Comparison of ENCODE assay signal across 27 cellular contexts in the genomic region with DNA sequence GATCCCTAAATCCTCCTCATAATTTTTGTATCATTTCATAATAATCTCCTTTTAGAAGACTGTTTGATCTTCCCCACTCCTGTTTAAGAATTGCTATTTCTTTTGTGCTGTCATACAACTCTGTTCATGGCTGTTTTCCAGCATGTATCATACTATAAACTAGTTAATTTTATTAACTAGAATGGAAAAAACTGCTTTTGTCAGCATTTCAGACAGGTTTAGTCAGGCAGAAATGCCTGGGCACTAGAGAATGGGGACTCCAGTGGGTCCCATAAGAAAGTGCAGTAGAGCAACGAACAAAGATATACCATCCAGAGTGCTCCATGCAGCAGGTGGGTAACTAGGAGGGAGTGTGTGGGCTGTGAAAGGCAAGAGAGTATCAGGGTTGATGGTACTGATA.
"Had no signal": no experiment of that assay in that cellular context is flagged by ENCODE, and none has a peak within 500 bp of the region (broad histone marks: within the 10 kb centered on the region; RNA-seq: fewer than 3 reads in every experiment).

No MANE protein-coding gene starts in this region.

- H3K27me3 ChIP-seq: colonic mucosa, esophagus squamous epithelium, gastrocnemius medialis, heart right ventricle, left lung had no signal

- DNase-seq: colonic mucosa; cortex of kidney; effector CD8-positive, alpha-beta T cell; effector memory CD8-positive, alpha-beta T cell; endodermal cell; erythroblast; esophagus squamous epithelium; foreskin fibroblast; foreskin melanocyte; gastrocnemius medialis; glutamatergic neuron; head of caudate nucleus; heart right ventricle; hippocampal formation; left cardiac atrium; left lung; left ventricle myocardium superior; lower lobe of right lung; mesenchymal stem cell; midbrain; naive thymus-derived CD4-positive, alpha-beta T cell had no signal

- H3K36me3 Mint-ChIP-seq: naive thymus-derived CD4-positive, alpha-beta T cell had no signal

- H3K27me3 Mint-ChIP-seq: dendritic cell treated with granulocyte-macrophage colony-stimulating factor and Interleukin-4, amounts not matched to agents 40 ng/mL and 50 ng/mL, for 4 days; effector memory CD8-positive, alpha-beta T cell; naive thymus-derived CD4-positive, alpha-beta T cell had no signal

- ATAC-seq: effector memory CD8-positive, alpha-beta T cell; esophagus mucosa; gastrocnemius medialis; heart right ventricle; left cardiac atrium; left lung; left ventricle myocardium superior; lower lobe of right lung; naive thymus-derived CD4-positive, alpha-beta T cell had no signal

- H3K4me3 Mint-ChIP-seq: dendritic cell treated with granulocyte-macrophage colony-stimulating factor and Interleukin-4, amounts not matched to agents 40 ng/mL and 50 ng/mL, for 4 days; effector memory CD8-positive, alpha-beta T cell; endodermal cell; naive thymus-derived CD4-positive, alpha-beta T cell had no signal

- H3K4me3 ChIP-seq: colonic mucosa, esophagus squamous epithelium, gastrocnemius medialis, heart right ventricle, left lung, lower lobe of right lung had no signal

- H3K36me3 ChIP-seq: colonic mucosa, esophagus squamous epithelium, gastrocnemius medialis, heart right ventricle, left lung, lower lobe of right lung had no signal

- H3K4me1 ChIP-seq: colonic mucosa, esophagus squamous epithelium, gastrocnemius medialis, heart right ventricle, left lung, lower lobe of right lung had no signal

- H3K27ac ChIP-seq: colonic mucosa, epithelial cell of prostate, esophagus squamous epithelium, gastrocnemius medialis, heart right ventricle, left lung, lower lobe of right lung had no signal

- H3K9me3 ChIP-seq: colonic mucosa, esophagus squamous epithelium, gastrocnemius medialis had no signal

- H3K4me1 Mint-ChIP-seq: endodermal cell had no signal

- H3K27ac Mint-ChIP-seq: dendritic cell treated with granulocyte-macrophage colony-stimulating factor and Interleukin-4, amounts not matched to agents 40 ng/mL and 50 ng/mL, for 4 days; effector memory CD8-positive, alpha-beta T cell; endodermal cell; naive thymus-derived CD4-positive, alpha-beta T cell had no signal

- FAIRE-seq: endometrium, islet of Langerhans, keratinocyte had no signal
